In the genomic region with DNA sequence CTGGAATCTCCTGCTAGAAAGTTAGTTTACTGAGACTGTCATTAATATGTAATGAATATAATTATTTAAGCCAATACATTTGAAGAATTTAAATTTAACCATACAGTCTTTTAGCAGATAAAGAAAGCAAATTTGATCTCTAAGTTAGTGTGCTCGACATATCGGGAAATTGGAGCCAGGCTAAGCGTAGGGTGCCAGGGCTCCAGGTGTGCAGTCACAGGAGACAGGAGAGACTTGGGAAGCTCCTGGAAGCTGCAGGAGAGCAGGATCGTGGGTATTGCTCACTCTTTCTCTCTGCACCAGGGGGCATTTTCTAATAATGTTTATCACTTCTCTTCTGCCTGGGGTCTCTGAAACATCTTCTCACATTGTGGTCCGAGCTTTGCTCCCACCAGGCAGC, we compare ENCODE assay signal across 24 cellular contexts.
"Had no signal": no experiment of that assay in that cellular context is flagged by ENCODE, and none has a peak within 500 bp of the region (broad histone marks: within the 10 kb centered on the region; RNA-seq: fewer than 3 reads in every experiment).

No MANE protein-coding gene starts in this region.

- H2AFZ ChIP-seq: hepatocyte had no signal

- H3K36me3 ChIP-seq: esophagus muscularis mucosa, gastroesophageal sphincter, heart left ventricle, lower lobe of right lung had no signal

- H3K27me3 ChIP-seq: esophagus muscularis mucosa, foreskin keratinocyte, gastroesophageal sphincter, heart left ventricle, hepatocyte had no signal

- H3K4me2 ChIP-seq: hepatocyte had no signal

- H3K4me1 ChIP-seq: foreskin keratinocyte, gastroesophageal sphincter, lower lobe of right lung had no signal

- H3K9me3 ChIP-seq: esophagus muscularis mucosa, gastroesophageal sphincter, heart left ventricle, lower lobe of right lung had no signal

- H3K79me2 ChIP-seq: hepatocyte had no signal

- FAIRE-seq: colon, endothelial cell of umbilical vein, frontal cortex, kidney had no signal

- H3K4me3 ChIP-seq: coronary artery, dorsolateral prefrontal cortex, esophagus muscularis mucosa, gastroesophageal sphincter, heart left ventricle, hepatocyte, lower lobe of right lung, mucosa of descending colon had no signal

- DNase-seq: dermis blood vessel endothelial cell; dorsolateral prefrontal cortex; effector CD4-positive, alpha-beta T cell; effector memory CD4-positive, alpha-beta T cell; foreskin keratinocyte; heart left ventricle; hypothalamus; immature natural killer cell; islet precursor cell; kidney; kidney glomerular epithelial cell; left colon; left ventricle myocardium superior; lower lobe of right lung; mesenchymal stem cell; mucosa of descending colon had no signal

- H3K27ac ChIP-seq: coronary artery, dorsolateral prefrontal cortex, esophagus muscularis mucosa, foreskin keratinocyte, gastroesophageal sphincter, heart left ventricle, hepatocyte, lower lobe of right lung had no signal

- ATAC-seq: foreskin keratinocyte, gastroesophageal sphincter, heart left ventricle, left colon, left lobe of liver, left ventricle myocardium superior, lower lobe of right lung, mucosa of descending colon had no signal
